9 cellular contexts compared by ENCODE assay signal in genomic region chr3:73623996-73624362, GRCh38. TPM values are rescaled to one million over a fixed set of nuclear protein-coding genes. Genes with fewer than 3 reads are reported as not detected.
A peak's percentile ranks its signal among the peaks of the same experiment; 100 is the strongest.
DNase-seq lines count a peak whose midpoint lies in the region; ATAC-seq and TF ChIP-seq lines count a peak whose summit lies in the region.
"Had no signal": no experiment of that assay in that cellular context is flagged by ENCODE, and none has a peak within 500 bp of the region (broad histone marks: within the 10 kb centered on the region; RNA-seq: fewer than 3 reads in every experiment).

No MANE protein-coding gene starts in this region.

- TF ChIP-seq CTCF in cardiac fibroblast (IDR thresholded peaks at IDR 0.05; ENCODE audit: low read depth, low read length), result no peak
- peak; percentile 40 for TF ChIP-seq CTCF in type B pancreatic cell (conservative IDR thresholded peaks at IDR 0.05)

- H3K4me3 ChIP-seq in MG63 (peak overlapping the region; percentile 65), cardiac fibroblast (replicated peaks in 1 of 2; ENCODE audit: low read depth in 2 of 2, low read length in 2 of 2) (peak overlapping the region; percentile 60 to 68)

- DNase-seq in MG63 (peak; percentile 63), cardiac fibroblast (ENCODE audit: low read depth in 2 of 2) (peak; percentile 60 to 73), left kidney (ENCODE audit: low read depth, low spot score) (peak; percentile 89), type B pancreatic cell (ENCODE audit: extremely low spot score, unreplicated experiment) (peak; percentile 73), NCI-H1417 (lab: John Stamatoyannopoulos, UW) (no peak)
- no peak for DNase-seq in activated T-cell treated with anti-CD3 and anti-CD28 coated beads, Interleukin-2, amount 50 U/mL, for 48 hours
- DNase-seq: thyroid gland had no signal

- peaks cover 53% of the 10 kb centered on the region for H3K4me1 Mint-ChIP-seq in type B pancreatic cell (ENCODE audit: unreplicated experiment)
- H3K4me1 Mint-ChIP-seq: central memory CD8-positive, alpha-beta T cell had no signal

- peaks cover 4% of the 10 kb centered on the region for H3K36me3 Mint-ChIP-seq in type B pancreatic cell

- H3K36me3 ChIP-seq in MG63, result peaks cover 7% of the 10 kb centered on the region
- H3K36me3 ChIP-seq: thyroid gland had no signal

- H3K4me3 Mint-ChIP-seq in type B pancreatic cell, result peak overlapping the region; percentile 93
- H3K4me3 Mint-ChIP-seq: central memory CD8-positive, alpha-beta T cell had no signal

- ATAC-seq in GM19328 (IDR thresholded peaks at IDR 0.05; ENCODE audit: unreplicated experiment), result no peak

- H3K27me3 ChIP-seq in MG63, result no peaks in the 10 kb centered on the region
- H3K27me3 ChIP-seq: thyroid gland had no signal

- peaks cover 26% of the 10 kb centered on the region for H3K27me3 Mint-ChIP-seq in type B pancreatic cell
- H3K27me3 Mint-ChIP-seq: central memory CD8-positive, alpha-beta T cell had no signal

- no peaks in the 10 kb centered on the region for H3K9me3 Mint-ChIP-seq in type B pancreatic cell

- no peak overlapping the region for H3K27ac Mint-ChIP-seq in type B pancreatic cell

- no peaks in the 10 kb centered on the region for H3K9me3 ChIP-seq in MG63
- H3K9me3 ChIP-seq: thyroid gland had no signal

RNA-seq across cellular contexts. Expression of gene PDZRN3, which starts 0.8 kb away (rescaled TPM):
- total RNA-seq in MG63 (2014; rRNA removed; shearing (Covaris generic); ENCODE audit: low replicate concordance), result 19.2 and 30.3 TPM in 2 replicates
- total RNA-seq in type B pancreatic cell (ENCODE audit: low replicate concordance), result 18.1 and 58.6 TPM in 2 replicates

Comparison
In these comparisons a context has a peak if more than half of its experiments do, and no peak if none do; other contexts are left out.
1. DNase-seq: peak in MG63 (single experiment), cardiac fibroblast (2 of 2), left kidney (single experiment) and type B pancreatic cell (single experiment); none in activated T-cell treated with anti-CD3 and anti-CD28 coated beads, Interleukin-2, amount 50 U/mL, for 48 hours (0 of 2) and NCI-H1417 (0 of 3).